9 cellular contexts compared by ENCODE assay signal in the genomic region with DNA sequence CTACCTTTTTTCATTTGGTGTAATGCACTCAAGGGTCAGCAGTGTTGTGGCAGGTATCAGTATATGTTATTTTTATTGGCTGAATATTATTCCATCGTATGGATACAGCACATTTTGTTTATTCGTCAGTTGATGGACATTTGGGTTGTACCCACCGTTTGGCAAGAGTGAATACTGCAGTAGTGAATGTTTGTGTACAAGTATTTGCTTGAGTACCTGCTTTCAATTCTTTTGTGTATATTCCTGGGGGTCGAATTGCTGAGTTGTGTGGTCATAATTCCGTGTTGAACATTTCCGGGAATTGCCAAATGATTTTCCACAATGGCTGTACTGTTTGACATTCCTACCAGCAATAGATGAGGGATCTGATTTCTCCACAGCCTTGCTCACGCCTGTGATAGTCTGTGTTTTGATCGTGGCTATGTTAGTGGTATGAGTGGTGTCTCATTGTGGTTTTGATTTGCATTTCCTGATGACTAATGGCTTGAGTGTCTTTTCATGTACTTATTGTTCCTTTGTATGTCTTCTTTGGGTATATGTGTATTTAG.
DNase-seq lines count a peak whose midpoint lies in the region; ATAC-seq and TF ChIP-seq lines count a peak whose summit lies in the region.
"Had no signal": no experiment of that assay in that cellular context is flagged by ENCODE, and none has a peak within 500 bp of the region (broad histone marks: within the 10 kb centered on the region; RNA-seq: fewer than 3 reads in every experiment).

No MANE protein-coding gene starts in this region.

- peak overlapping the region in 1 of 7 donors; percentile 51 for H3K27ac Mint-ChIP-seq in CD4-positive, alpha-beta memory T cell
- peak overlapping the region; percentile 19 for H3K27ac Mint-ChIP-seq in WTC11

- peaks cover 7 to 11% of the 10 kb centered on the region in 2 donors for H3K36me3 Mint-ChIP-seq in CD4-positive, alpha-beta memory T cell
- no peaks in the 10 kb centered on the region for H3K36me3 Mint-ChIP-seq in WTC11

- TF ChIP-seq EP300 in ovary (IDR thresholded peaks at IDR 0.05), result no peak

- H3K27ac ChIP-seq in CD4-positive, alpha-beta memory T cell (ENCODE audit: low read depth, low read length), result no peak overlapping the region
- H3K27ac ChIP-seq in Peyer's patch (no peak overlapping the region), ovary (no peak overlapping the region)

- H3K4me3 ChIP-seq in CD4-positive, alpha-beta memory T cell (ENCODE audit: low read length in 2 of 2), result no peak overlapping the region
- H3K4me3 ChIP-seq in Peyer's patch (no peak overlapping the region), ovary (no peak overlapping the region)

- DNase-seq in CD4-positive, alpha-beta memory T cell, result no peak
- DNase-seq in KBM-7 (peak; percentile 36), WTC11 (ENCODE audit: low spot score) (no peak), lung microvascular endothelial cell (ENCODE audit: low read depth in 2 of 2) (peak; percentile 87 to 92), Peyer's patch (no peak), ovary (no peak)
- DNase-seq: activated CD4-positive, alpha-beta T cell treated with anti-CD3 and anti-CD28 coated beads for 4 hours had no signal

- no peaks in the 10 kb centered on the region for H3K9me3 ChIP-seq in CD4-positive, alpha-beta memory T cell (ENCODE audit: control insufficient read depth in 1 of 2, low read length in 2 of 2)
- no peaks in the 10 kb centered on the region for H3K9me3 ChIP-seq in Peyer's patch
- H3K9me3 ChIP-seq in ovary, result no peaks in the 10 kb centered on the region

- POLR2A ChIA-PET in CD4-positive, alpha-beta memory T cell (lab: Charles Lee; ENCODE audit: partially characterized antibody), result no interaction called here
- POLR2A ChIA-PET in WTC11 (lab: Charles Lee), result interaction anchor here (0.5 kb wide), 1 partner anchor 131 kb away, joined by 3 read pairs; no protein-coding TSS in a partner anchor

- CTCF ChIA-PET in CD4-positive, alpha-beta memory T cell (lab: Charles Lee; ENCODE audit: partially characterized antibody), result no interaction called here
- CTCF ChIA-PET in WTC11 (lab: Charles Lee), result interaction anchor here (1.8 kb wide), 1 partner anchor 107 kb away, joined by 7 read pairs; no protein-coding TSS in a partner anchor

- H3K4me3 Mint-ChIP-seq in CD4-positive, alpha-beta memory T cell, result peak overlapping the region in 5 of 8 donors; percentile 1 to 60 (median 27)
- no peak overlapping the region for H3K4me3 Mint-ChIP-seq in WTC11

- peaks cover 19 to 45% (median 23%) of the 10 kb centered on the region in 4 donors for H3K4me1 Mint-ChIP-seq in CD4-positive, alpha-beta memory T cell
- H3K4me1 Mint-ChIP-seq in WTC11, result peaks cover 40% of the 10 kb centered on the region

- WGBS in ovary, 3 donors, result 72 to 79% (median 73%) methylated on average over 8 of the region's 8 CpGs

- H3K36me3 ChIP-seq in CD4-positive, alpha-beta memory T cell (ENCODE audit: insufficient read depth, low read length), result peaks cover 4% of the 10 kb centered on the region
- H3K36me3 ChIP-seq in Peyer's patch (no peaks in the 10 kb centered on the region), ovary (no peaks in the 10 kb centered on the region)

- H3K4me1 ChIP-seq in CD4-positive, alpha-beta memory T cell (ENCODE audit: insufficient read depth, low read length), result peaks cover 14% of the 10 kb centered on the region
- peaks cover 0 to 5% (median 0%) of the 10 kb centered on the region in 4 donors for H3K4me1 ChIP-seq in Peyer's patch
- H3K4me1 ChIP-seq in ovary (ENCODE audit: insufficient read depth), result no peaks in the 10 kb centered on the region

- no peak for ATAC-seq in WTC11
- ATAC-seq in HG02973 (IDR thresholded peaks at IDR 0.05; ENCODE audit: unreplicated experiment), result no peak
- ATAC-seq in HG03565 (IDR thresholded peaks at IDR 0.05; ENCODE audit: unreplicated experiment), result no peak

- H3K9me3 Mint-ChIP-seq in CD4-positive, alpha-beta memory T cell, result no peaks in the 10 kb centered on the region
- no peaks in the 10 kb centered on the region for H3K9me3 Mint-ChIP-seq in WTC11

- H3K27me3 ChIP-seq in CD4-positive, alpha-beta memory T cell (ENCODE audit: insufficient read depth, low read length), result no peaks in the 10 kb centered on the region
- H3K27me3 ChIP-seq in Peyer's patch (no peaks in the 10 kb centered on the region), ovary (no peaks in the 10 kb centered on the region)

- TF ChIP-seq CTCF in WTC11 (IDR thresholded peaks at IDR 0.05) (no peak), Peyer's patch (IDR thresholded peaks at IDR 0.05) (no peak), ovary (IDR thresholded peaks at IDR 0.05) (no peak)

- H3K27me3 Mint-ChIP-seq in CD4-positive, alpha-beta memory T cell, result no peaks in the 10 kb centered on the region
- H3K27me3 Mint-ChIP-seq in WTC11 (ENCODE audit: low read depth), result no peaks in the 10 kb centered on the region

- in situ Hi-C loops in KBM-7 (cut with MboI; ENCODE audit: low pct_unique_long_range_greater_than_20kb, low sequenced_read_pairs), result no loop called here

- TF ChIP-seq POLR2A in Peyer's patch (IDR thresholded peaks at IDR 0.05) (no peak), ovary (IDR thresholded peaks at IDR 0.05) (no peak)

- intact Hi-C loops in CD4-positive, alpha-beta memory T cell (cut with micrococcal nuclease), result no loop called here
- intact Hi-C loops in ovary (cut with DNase I), result no loop called here

TF ChIP-seq in WTC11, 78 proteins besides CTCF, POLR2A, EP300 and RAD21:
- TF ChIP-seq, protein P1, sequence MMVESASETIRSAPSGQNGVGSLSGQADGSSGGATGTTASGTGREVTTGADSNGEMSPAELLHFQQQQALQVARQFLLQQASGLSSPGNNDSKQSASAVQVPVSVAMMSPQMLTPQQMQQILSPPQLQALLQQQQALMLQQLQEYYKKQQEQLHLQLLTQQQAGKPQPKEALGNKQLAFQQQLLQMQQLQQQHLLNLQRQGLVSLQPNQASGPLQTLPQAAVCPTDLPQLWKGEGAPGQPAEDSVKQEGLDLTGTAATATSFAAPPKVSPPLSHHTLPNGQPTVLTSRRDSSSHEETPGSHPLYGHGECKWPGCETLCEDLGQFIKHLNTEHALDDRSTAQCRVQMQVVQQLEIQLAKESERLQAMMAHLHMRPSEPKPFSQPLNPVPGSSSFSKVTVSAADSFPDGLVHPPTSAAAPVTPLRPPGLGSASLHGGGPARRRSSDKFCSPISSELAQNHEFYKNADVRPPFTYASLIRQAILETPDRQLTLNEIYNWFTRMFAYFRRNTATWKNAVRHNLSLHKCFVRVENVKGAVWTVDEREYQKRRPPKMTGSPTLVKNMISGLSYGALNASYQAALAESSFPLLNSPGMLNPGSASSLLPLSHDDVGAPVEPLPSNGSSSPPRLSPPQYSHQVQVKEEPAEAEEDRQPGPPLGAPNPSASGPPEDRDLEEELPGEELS (CRISPR knock-in tag; IDR thresholded peaks at IDR 0.05), result no peak

Comparison
In these comparisons a context has a peak if more than half of its experiments do, and no peak if none do; other contexts are left out.
1. DNase-seq: peak in KBM-7 (single experiment) and lung microvascular endothelial cell (2 of 2); none in CD4-positive, alpha-beta memory T cell (0 of 5), WTC11 (single experiment), Peyer's patch (0 of 3) and ovary (0 of 5).